ENCODE assay signal across 12 cellular contexts in the genomic region with DNA sequence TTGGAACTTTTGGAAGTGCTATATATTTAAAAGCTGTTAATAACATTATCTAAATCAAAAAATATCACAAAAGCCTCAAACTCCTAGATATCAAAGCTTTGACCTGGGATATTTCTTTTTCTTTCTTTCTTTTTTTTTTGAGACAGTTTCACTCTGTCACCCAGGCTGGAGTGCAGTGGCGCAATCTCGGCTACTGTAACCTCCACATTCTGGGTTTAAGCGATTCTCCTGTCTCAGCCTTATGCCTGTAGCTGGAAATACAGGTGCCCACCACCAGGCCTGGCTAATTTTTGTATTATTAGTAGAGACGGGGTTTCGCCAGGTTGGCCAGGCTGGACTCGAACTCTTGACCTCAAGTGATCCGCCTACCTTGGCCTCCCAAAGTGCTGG.
DNase-seq lines count a peak whose midpoint lies in the region; ATAC-seq and TF ChIP-seq lines count a peak whose summit lies in the region.
"Had no signal": no experiment of that assay in that cellular context is flagged by ENCODE, and none has a peak within 500 bp of the region (broad histone marks: within the 10 kb centered on the region; RNA-seq: fewer than 3 reads in every experiment).

No MANE protein-coding gene starts in this region.

- H3K9me3 ChIP-seq in BLaER1 treated with 17β-estradiol and CSF1 and Interleukin-3, amounts not matched to agents 10 nM and 100 nM (replicated peaks in 1 of 11): no peaks in the 10 kb centered on the region
- no peaks in the 10 kb centered on the region for H3K9me3 ChIP-seq in neutrophil

- H3K27me3 ChIP-seq in BLaER1 treated with 17β-estradiol and CSF1 and Interleukin-3, amounts not matched to agents 10 nM and 100 nM: no peaks in the 10 kb centered on the region
- H3K27me3 ChIP-seq in neutrophil: no peaks in the 10 kb centered on the region

- no peak overlapping the region for H3K4me3 ChIP-seq in BLaER1 treated with 17β-estradiol and CSF1 and Interleukin-3, amounts not matched to agents 10 nM and 100 nM
- H3K4me3 ChIP-seq in NB4 (ENCODE audit: low read depth, low read length) (no peak overlapping the region), coronary artery (no peak overlapping the region), neutrophil (ENCODE audit: low read depth in 1 of 2, low read length in 1 of 2) (no peak overlapping the region)

- TF ChIP-seq POLR2A in NB4 (IDR thresholded peaks at IDR 0.05; ENCODE audit: extremely low read depth, insufficient read length): no peak

- peaks cover 77 to 100% (median 96%) of the 10 kb centered on the region in 10 experiments for H3K4me1 ChIP-seq in BLaER1 treated with 17β-estradiol and CSF1 and Interleukin-3, amounts not matched to agents 10 nM and 100 nM
- peaks cover 21 to 32% of the 10 kb centered on the region in 2 experiments for H3K4me1 ChIP-seq in neutrophil (ENCODE audit: control insufficient read depth in 1 of 2, insufficient read depth in 1 of 2, low read depth in 1 of 2, low read length in 1 of 2)

- H3K4me2 ChIP-seq in BLaER1 treated with 17β-estradiol and CSF1 and Interleukin-3, amounts not matched to agents 10 nM and 100 nM: peak overlapping the region; percentile 74 to 88 (median 81)

- no peak for TF ChIP-seq CTCF in NB4 (IDR thresholded peaks at IDR 0.05; ENCODE audit: low read depth, low read length)
- TF ChIP-seq CTCF in coronary artery (IDR thresholded peaks at IDR 0.05): no peak
- TF ChIP-seq CTCF in neutrophil (IDR thresholded peaks at IDR 0.05): no peak

- peak overlapping the region in 10 of 11 experiments; percentile 31 to 78 (median 68); a peak in 14 of 22 replicates for H3K9ac ChIP-seq in BLaER1 treated with 17β-estradiol and CSF1 and Interleukin-3, amounts not matched to agents 10 nM and 100 nM

- no peak for ATAC-seq in GM21381 (IDR thresholded peaks at IDR 0.05; ENCODE audit: unreplicated experiment)
- no peak for ATAC-seq in HG03045 (IDR thresholded peaks at IDR 0.05; ENCODE audit: unreplicated experiment)
- ATAC-seq in GM21576 (IDR thresholded peaks at IDR 0.05; ENCODE audit: unreplicated experiment): no peak

- H3K27ac ChIP-seq in BLaER1 treated with 17β-estradiol and CSF1 and Interleukin-3, amounts not matched to agents 10 nM and 100 nM: peak overlapping the region; percentile 54 to 88 (median 76); a peak in 21 of 22 replicates
- H3K27ac ChIP-seq in coronary artery (peak overlapping the region; percentile 47 to 68), neutrophil (peak overlapping the region; percentile 90)

- H3K36me3 ChIP-seq in BLaER1 treated with 17β-estradiol and CSF1 and Interleukin-3, amounts not matched to agents 10 nM and 100 nM: peaks cover 0 to 27% (median 10%) of the 10 kb centered on the region in 11 experiments; a peak in 13 of 22 replicates
- no peaks in the 10 kb centered on the region for H3K36me3 ChIP-seq in neutrophil

- peak; percentile 26 for DNase-seq in NB4 (ENCODE audit: low read depth)
- DNase-seq in coronary artery (ENCODE audit: low spot score): no peak
- DNase-seq in NCI-H1092 (lab: John Stamatoyannopoulos, UW): no peak
- DNase-seq: activated CD8-positive, alpha-beta memory T cell treated with anti-CD3 and anti-CD28 coated beads, Interleukin-2, amount 50 U/mL, for 4 hours; foreskin fibroblast; NCI-H1092 treated with DMSO at 0.1 percent for 48 hours; NCI-H524 treated with DMSO at 0.1 percent for 48 hours had no signal

- H4K20me1 ChIP-seq in BLaER1 treated with 17β-estradiol and CSF1 and Interleukin-3, amounts not matched to agents 10 nM and 100 nM: peaks cover 36 to 100% (median 76%) of the 10 kb centered on the region in 11 experiments; a peak in 21 of 22 replicates
